In the genomic region with DNA sequence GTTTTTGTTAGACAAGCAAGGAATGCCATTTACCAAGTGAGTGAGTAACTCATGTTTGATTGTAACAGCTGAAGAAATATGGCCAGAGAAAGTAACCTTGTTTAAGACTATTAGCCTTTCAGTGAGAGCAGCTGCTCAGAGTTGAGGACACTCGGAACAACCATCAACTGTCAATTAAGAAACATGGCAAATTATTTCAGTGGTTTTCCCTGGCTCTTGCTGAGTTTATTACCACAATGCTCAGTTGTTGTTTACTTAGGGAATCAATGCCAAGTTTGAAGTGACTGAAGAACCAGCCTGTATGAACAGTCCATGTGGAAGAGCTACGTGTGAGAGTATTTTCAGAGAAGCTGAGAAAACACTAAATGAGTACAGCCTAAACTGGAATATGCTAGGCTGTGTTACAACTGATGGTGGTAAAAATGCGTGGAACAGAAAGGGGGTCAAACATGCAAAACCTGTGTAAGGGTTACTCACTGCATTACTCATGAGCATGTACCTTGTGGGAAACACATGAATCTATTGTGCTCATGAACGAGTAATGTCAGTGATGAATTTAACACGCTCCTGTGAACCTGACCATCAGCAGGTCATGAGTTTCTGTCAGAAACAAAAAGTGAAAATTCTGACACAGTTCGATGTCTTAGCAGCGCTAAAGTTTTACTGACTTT, we compare ENCODE assay signal across 9 cellular contexts.
DNase-seq lines count a peak whose midpoint lies in the region; ATAC-seq lines count a peak whose summit lies in the region.
"Had no signal": no experiment of that assay in that cellular context is flagged by ENCODE, and none has a peak within 500 bp of the region (broad histone marks: within the 10 kb centered on the region; RNA-seq: fewer than 3 reads in every experiment).

No MANE protein-coding gene starts in this region.

- no peaks in the 10 kb centered on the region for H3K9me3 ChIP-seq in BLaER1
- no peaks in the 10 kb centered on the region for H3K9me3 ChIP-seq in SK-N-MC (ENCODE audit: low read depth, low read length)

- DNase-seq in SK-N-MC (ENCODE audit: low read depth, low spot score) (no peak), fibroblast of peridontal ligament (ENCODE audit: extremely low read depth) (peak; percentile 58), OCI-M2 (lab: John Stamatoyannopoulos, UW; ENCODE audit: unreplicated experiment) (no peak)
- DNase-seq in stimulated activated naive CD8-positive, alpha-beta T cell treated with anti-CD3 and anti-CD28 coated beads, Interleukin-15, amount 100 ng/mL, for 72 hours, result no peak
- DNase-seq in effector CD8-positive, alpha-beta T cell (lab: John Stamatoyannopoulos, UW), result no peak

- H3K4me1 Mint-ChIP-seq in stimulated activated naive CD8-positive, alpha-beta T cell treated with anti-CD3 and anti-CD28 coated beads, Interleukin-15, amount 100 ng/mL, for 72 hours, result peaks cover 76% of the 10 kb centered on the region

- peaks cover 99% of the 10 kb centered on the region for H4K20me1 ChIP-seq in BLaER1

- H3K36me3 ChIP-seq in BLaER1 (peaks cover 74% of the 10 kb centered on the region), SK-N-MC (ENCODE audit: insufficient read depth, low read length) (no peaks in the 10 kb centered on the region)

- no peak overlapping the region for H3K27ac ChIP-seq in BLaER1
- H3K27ac ChIP-seq in SK-N-MC, result peak overlapping the region; percentile 65

- H3K9me3 Mint-ChIP-seq in stimulated activated naive CD8-positive, alpha-beta T cell treated with anti-CD3 and anti-CD28 coated beads, Interleukin-15, amount 100 ng/mL, for 72 hours, result no peaks in the 10 kb centered on the region
- H3K9me3 Mint-ChIP-seq: neural crest cell had no signal

- H3K9ac ChIP-seq in BLaER1, result peak overlapping the region; percentile 17; the same call in 1 of the 2 replicates
- peak overlapping the region; percentile 9 for H3K9ac ChIP-seq in SK-N-MC (ENCODE audit: insufficient read length)

- H3K27me3 ChIP-seq in BLaER1, result no peaks in the 10 kb centered on the region

- H3K4me2 ChIP-seq in BLaER1, result peak overlapping the region; percentile 53

- peaks cover 40% of the 10 kb centered on the region for H3K4me1 ChIP-seq in BLaER1

- H3K4me3 Mint-ChIP-seq in stimulated activated naive CD8-positive, alpha-beta T cell treated with anti-CD3 and anti-CD28 coated beads, Interleukin-15, amount 100 ng/mL, for 72 hours, result no peak overlapping the region
- H3K4me3 Mint-ChIP-seq: neural crest cell had no signal

- no peak overlapping the region for H3K4me3 ChIP-seq in BLaER1
- peak overlapping the region; percentile 67 for H3K4me3 ChIP-seq in SK-N-MC

- ATAC-seq in GM18873 (IDR thresholded peaks at IDR 0.05; ENCODE audit: low FRiP score, unreplicated experiment) (peak; percentile 78), HG03039 (IDR thresholded peaks at IDR 0.05; ENCODE audit: unreplicated experiment) (peak; percentile 69)
- peak; percentile 84 for ATAC-seq in stimulated activated naive CD8-positive, alpha-beta T cell treated with anti-CD3 and anti-CD28 coated beads, Interleukin-15, amount 100 ng/mL, for 72 hours

- H3K27me3 Mint-ChIP-seq in stimulated activated naive CD8-positive, alpha-beta T cell treated with anti-CD3 and anti-CD28 coated beads, Interleukin-15, amount 100 ng/mL, for 72 hours, result no peaks in the 10 kb centered on the region

- H3K27ac Mint-ChIP-seq in stimulated activated naive CD8-positive, alpha-beta T cell treated with anti-CD3 and anti-CD28 coated beads, Interleukin-15, amount 100 ng/mL, for 72 hours, result no peak overlapping the region
